Comparison of ENCODE assay signal across 17 cellular contexts in the genomic region with DNA sequence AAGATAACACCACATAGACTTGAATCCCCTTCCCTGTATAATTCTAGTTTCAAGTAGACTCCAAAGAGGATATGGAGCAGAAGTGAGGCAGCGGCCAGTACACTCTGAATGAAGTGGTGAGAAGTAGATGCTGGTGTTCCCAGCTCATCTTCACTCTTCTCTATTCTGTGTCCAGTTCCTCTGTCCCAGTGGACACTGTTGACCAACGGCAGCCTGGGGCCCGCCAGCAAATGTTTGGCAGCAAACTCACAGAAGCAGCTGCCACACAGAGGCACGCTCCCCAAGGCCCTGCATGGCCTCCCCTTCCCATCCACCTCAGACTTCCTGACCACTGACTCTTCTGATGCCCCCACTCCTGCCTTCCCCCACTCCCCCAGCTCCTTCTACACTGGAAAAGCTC.
"Had no signal": no experiment of that assay in that cellular context is flagged by ENCODE, and none has a peak within 500 bp of the region (broad histone marks: within the 10 kb centered on the region; RNA-seq: fewer than 3 reads in every experiment).

No MANE protein-coding gene starts in this region.

- H3K36me3 ChIP-seq: gastrocnemius medialis, heart right ventricle, spleen, transverse colon had no signal

- H3K4me1 ChIP-seq: gastrocnemius medialis, heart right ventricle, spleen, testis had no signal

- H3K4me3 ChIP-seq: dorsolateral prefrontal cortex, gastrocnemius medialis, heart right ventricle, spleen, testis, transverse colon had no signal

- ATAC-seq: heart right ventricle; natural killer cell treated with Interleukin-12 subunit alpha and Interleukin-12 subunit beta and Interleukin-15 and Interleukin-18, amount 100 ng/mL, for 72 hours; right cardiac atrium; stimulated activated memory B cell treated with anti-CD40 and anti-IgM and Interleukin-4, amounts not matched to agents 10 μg/mL and 1 μg/mL and 100 μg/mL, for 72 hours; stimulated activated naive CD8-positive, alpha-beta T cell treated with anti-CD3 and anti-CD28 coated beads, Interleukin-15, amount 100 ng/mL, for 72 hours had no signal

- H3K27me3 ChIP-seq: gastrocnemius medialis, heart right ventricle, spleen, testis, transverse colon had no signal

- H3K27ac ChIP-seq: dorsolateral prefrontal cortex, gastrocnemius medialis, heart right ventricle, spleen, transverse colon had no signal

- DNase-seq: cortex of kidney; dorsolateral prefrontal cortex; effector CD8-positive, alpha-beta T cell; heart right ventricle; hypothalamus; midbrain; spleen; stimulated activated CD4-positive, alpha-beta T cell treated with anti-CD3 and anti-CD28 coated beads, Interleukin-15, amount 100 ng/mL, for 24 hours; stimulated activated CD4-positive, alpha-beta T cell treated with anti-CD3 and anti-CD28 coated beads, Interleukin-1b, Interleukin-23, amount 100 ng/mL, for 48 hours; stimulated activated CD4-positive, alpha-beta T cell treated with anti-CD3 and anti-CD28 coated beads, Interleukin-4, amount 100 ng/mL, for 24 hours; stimulated activated naive CD8-positive, alpha-beta T cell treated with anti-CD3 and anti-CD28 coated beads, Interleukin-15, amount 100 ng/mL, for 72 hours; transverse colon had no signal

- H3K9me3 ChIP-seq: gastrocnemius medialis, testis, transverse colon had no signal
